In the genomic region with DNA sequence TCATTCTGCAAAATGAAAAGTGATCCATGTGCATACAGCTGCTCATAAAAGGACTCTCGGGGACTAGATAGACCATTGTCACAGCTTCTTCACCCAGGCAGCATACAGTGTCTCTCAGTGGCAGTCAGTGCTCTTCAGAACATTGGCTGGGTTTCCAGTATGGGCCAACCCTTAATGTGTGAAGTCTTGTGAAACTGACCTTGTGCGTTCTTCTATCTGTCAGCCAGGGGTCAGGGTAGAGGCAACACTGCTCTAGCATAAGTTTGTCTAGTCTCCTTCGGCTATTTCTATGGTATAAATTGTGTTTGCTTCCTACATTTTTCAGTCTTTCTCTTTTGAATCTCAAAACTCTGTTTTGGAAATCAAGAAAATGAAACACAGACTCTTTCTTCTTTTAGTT, we compare ENCODE assay signal across 11 cellular contexts. TPM values are rescaled to one million over a fixed set of nuclear protein-coding genes. Genes with fewer than 3 reads are reported as not detected.
DNase-seq lines count a peak whose midpoint lies in the region; ATAC-seq and TF ChIP-seq lines count a peak whose summit lies in the region.
"Had no signal": no experiment of that assay in that cellular context is flagged by ENCODE, and none has a peak within 500 bp of the region (broad histone marks: within the 10 kb centered on the region; RNA-seq: fewer than 3 reads in every experiment).

No MANE protein-coding gene starts in this region.

- no peak overlapping the region for H3K4ac ChIP-seq in trophoblast cell (ENCODE audit: low read depth, low read length)

- H3K4me3 Mint-ChIP-seq in activated CD8-positive, alpha-beta T cell treated with anti-CD3 and anti-CD28 coated beads, Interleukin-2, amount 10 ng/mL, durations not matched to agents 7 days and 5 days: no peak overlapping the region
- H3K4me3 Mint-ChIP-seq: activated CD4-positive, alpha-beta memory T cell treated with anti-CD3 and anti-CD28 coated beads, Interleukin-2, amount 10 ng/mL, durations not matched to agents 7 days and 5 days had no signal

- no peak overlapping the region for H4K8ac ChIP-seq in trophoblast cell (ENCODE audit: low read depth, low read length)

- no peak for DNase-seq in HL-60 (ENCODE audit: low read depth in 1 of 2, low spot score in 1 of 2)
- DNase-seq in brain microvascular endothelial cell: no peak
- DNase-seq in trophoblast cell: peak; percentile 1 to 16
- no peak for DNase-seq in activated effector memory CD4-positive, alpha-beta T cell treated with Interleukin-2 at 50 U/mL for 16 hours
- DNase-seq in cortex of kidney (lab: John Stamatoyannopoulos, UW): no peak
- no peak for DNase-seq in activated CD8-positive, alpha-beta T cell treated with anti-CD3 and anti-CD28 coated beads, Interleukin-2, amount 10 ng/mL, durations not matched to agents 7 days and 5 days
- no peak for DNase-seq in foreskin melanocyte
- DNase-seq: activated CD4-positive, alpha-beta memory T cell treated with anti-CD3 and anti-CD28 coated beads, Interleukin-2, amount 10 ng/mL, durations not matched to agents 7 days and 5 days; NCI-H69 had no signal

- H3K79me1 ChIP-seq in trophoblast cell (ENCODE audit: low read length): no peaks in the 10 kb centered on the region

- no peak overlapping the region for H4K91ac ChIP-seq in trophoblast cell (ENCODE audit: low read depth, low read length)

- no peaks in the 10 kb centered on the region for H3K4me1 ChIP-seq in trophoblast cell (ENCODE audit: control insufficient read depth in 1 of 2, insufficient read depth in 2 of 2, low read length in 2 of 2)

- no peak overlapping the region for H3K27ac Mint-ChIP-seq in activated CD8-positive, alpha-beta T cell treated with anti-CD3 and anti-CD28 coated beads, Interleukin-2, amount 10 ng/mL, durations not matched to agents 7 days and 5 days
- H3K27ac Mint-ChIP-seq: activated CD4-positive, alpha-beta memory T cell treated with anti-CD3 and anti-CD28 coated beads, Interleukin-2, amount 10 ng/mL, durations not matched to agents 7 days and 5 days had no signal

- CTCF ChIA-PET in activated CD8-positive, alpha-beta T cell treated with anti-CD3 and anti-CD28 coated beads, Interleukin-2, amount 10 ng/mL, durations not matched to agents 7 days and 5 days (lab: Charles Lee): interaction anchor here (2.2 kb wide), 1 partner anchor 14 kb away, joined by 9 read pairs; no protein-coding TSS in a partner anchor

- no peak overlapping the region for H3K23ac ChIP-seq in trophoblast cell (ENCODE audit: low read length)

- no peak overlapping the region for H2BK120ac ChIP-seq in trophoblast cell (ENCODE audit: insufficient read depth, low read length, poor library complexity)

- POLR2A ChIA-PET in activated CD8-positive, alpha-beta T cell treated with anti-CD3 and anti-CD28 coated beads, Interleukin-2, amount 10 ng/mL, durations not matched to agents 7 days and 5 days (lab: Charles Lee): no interaction called here

- H3K36me3 ChIP-seq in brain microvascular endothelial cell (replicated peaks) (no peaks in the 10 kb centered on the region), trophoblast cell (ENCODE audit: control insufficient read depth in 1 of 2, insufficient read depth in 2 of 2, low read length in 2 of 2) (no peaks in the 10 kb centered on the region)

- in situ Hi-C loops in brain microvascular endothelial cell (cut with HindIII; ENCODE audit: low pct_ligation_motif_present, low sequenced_read_pairs): no loop called here

- no peak overlapping the region for H4K12ac ChIP-seq in trophoblast cell (ENCODE audit: low read depth, low read length)

- H2AK5ac ChIP-seq in trophoblast cell (ENCODE audit: low read length): no peak overlapping the region

- H3K4me3 ChIP-seq in HL-60 (replicated peaks; ENCODE audit: insufficient read depth, low read length) (no peak overlapping the region), brain microvascular endothelial cell (ENCODE audit: low read depth, low read length) (no peak overlapping the region), trophoblast cell (ENCODE audit: low read depth, low read length) (no peak overlapping the region)

- no peak overlapping the region for H3K14ac ChIP-seq in trophoblast cell (ENCODE audit: low read length)

- peaks cover 3% of the 10 kb centered on the region for H3K27me3 Mint-ChIP-seq in activated CD8-positive, alpha-beta T cell treated with anti-CD3 and anti-CD28 coated beads, Interleukin-2, amount 10 ng/mL, durations not matched to agents 7 days and 5 days (ENCODE audit: low read depth)
- H3K27me3 Mint-ChIP-seq: activated CD4-positive, alpha-beta memory T cell treated with anti-CD3 and anti-CD28 coated beads, Interleukin-2, amount 10 ng/mL, durations not matched to agents 7 days and 5 days had no signal

- H3K27me3 ChIP-seq in HL-60 (ENCODE audit: insufficient read depth, poor library complexity, severe bottlenecking) (no peaks in the 10 kb centered on the region), brain microvascular endothelial cell (replicated peaks) (no peaks in the 10 kb centered on the region), trophoblast cell (ENCODE audit: insufficient read depth, low read length) (no peaks in the 10 kb centered on the region)

- no CpG with 5 or more reads among the region's 3 CpGs for WGBS in trophoblast cell (ENCODE audit: extremely low coverage, insufficient coverage, insufficient read length)

- H3K9me3 Mint-ChIP-seq in activated CD8-positive, alpha-beta T cell treated with anti-CD3 and anti-CD28 coated beads, Interleukin-2, amount 10 ng/mL, durations not matched to agents 7 days and 5 days (ENCODE audit: insufficient read depth): no peaks in the 10 kb centered on the region
- H3K9me3 Mint-ChIP-seq: activated CD4-positive, alpha-beta memory T cell treated with anti-CD3 and anti-CD28 coated beads, Interleukin-2, amount 10 ng/mL, durations not matched to agents 7 days and 5 days had no signal

- TF ChIP-seq CTCF in HL-60 (IDR thresholded peaks at IDR 0.05; ENCODE audit: insufficient read depth, low read length) (peak; percentile 2), brain microvascular endothelial cell (IDR thresholded peaks at IDR 0.05; ENCODE audit: low read depth, low read length, missing control alignments) (peak; percentile 38)

- H3K79me2 ChIP-seq in trophoblast cell (ENCODE audit: control insufficient read depth, insufficient read depth, low read length, poor library complexity): no peaks in the 10 kb centered on the region

- H2AFZ ChIP-seq in trophoblast cell (ENCODE audit: insufficient read depth, low read length, poor library complexity): no peak overlapping the region

- no peak overlapping the region for H2BK5ac ChIP-seq in trophoblast cell (ENCODE audit: low read depth, low read length, poor library complexity)

- H3K9ac ChIP-seq in trophoblast cell (ENCODE audit: low read length): no peak overlapping the region

- no peaks in the 10 kb centered on the region for H3K36me3 Mint-ChIP-seq in activated CD8-positive, alpha-beta T cell treated with anti-CD3 and anti-CD28 coated beads, Interleukin-2, amount 10 ng/mL, durations not matched to agents 7 days and 5 days (ENCODE audit: low read depth)

- no peak overlapping the region for H2BK12ac ChIP-seq in trophoblast cell (ENCODE audit: low read length)

- ATAC-seq in GM18870 (IDR thresholded peaks at IDR 0.05; ENCODE audit: unreplicated experiment): peak; percentile 56
- ATAC-seq in activated CD8-positive, alpha-beta T cell treated with anti-CD3 and anti-CD28 coated beads, Interleukin-2, amount 10 ng/mL, durations not matched to agents 7 days and 5 days: no peak

- no peak overlapping the region for H3K27ac ChIP-seq in HL-60 (replicated peaks)
- H3K27ac ChIP-seq in brain microvascular endothelial cell: no peak overlapping the region
- no peak overlapping the region for H3K27ac ChIP-seq in trophoblast cell (ENCODE audit: low read depth, low read length)

- H3K4me1 Mint-ChIP-seq in activated CD8-positive, alpha-beta T cell treated with anti-CD3 and anti-CD28 coated beads, Interleukin-2, amount 10 ng/mL, durations not matched to agents 7 days and 5 days (ENCODE audit: low read depth): no peaks in the 10 kb centered on the region
- H3K4me1 Mint-ChIP-seq: activated CD4-positive, alpha-beta memory T cell treated with anti-CD3 and anti-CD28 coated beads, Interleukin-2, amount 10 ng/mL, durations not matched to agents 7 days and 5 days had no signal

- peaks cover 1% of the 10 kb centered on the region for H3K9me3 ChIP-seq in trophoblast cell (ENCODE audit: insufficient read depth, low read depth, low read length)

- no peak overlapping the region for H3K18ac ChIP-seq in trophoblast cell (ENCODE audit: low read length)

- no peak overlapping the region for H3K4me2 ChIP-seq in trophoblast cell (ENCODE audit: low read length)

RNA-seq across cellular contexts. Expression of gene SMIM31, which starts 37.0 kb away (rescaled TPM):
- polyA plus RNA-seq in trophoblast cell (2013): not detected in 2 replicates
- not detected for total RNA-seq in activated CD8-positive, alpha-beta T cell treated with anti-CD3 and anti-CD28 coated beads, Interleukin-2, amount 10 ng/mL, durations not matched to agents 7 days and 5 days
- total RNA-seq: activated CD4-positive, alpha-beta memory T cell treated with anti-CD3 and anti-CD28 coated beads, Interleukin-2, amount 10 ng/mL, durations not matched to agents 7 days and 5 days; cerebellum had no signal

Comparison
In these comparisons a context has a peak if more than half of its experiments do, and no peak if none do; other contexts are left out.
1. DNase-seq: peak in trophoblast cell (2 of 2); none in HL-60 (0 of 2), brain microvascular endothelial cell (single experiment), activated effector memory CD4-positive, alpha-beta T cell treated with Interleukin-2 at 50 U/mL for 16 hours (single experiment), cortex of kidney (single experiment), activated CD8-positive, alpha-beta T cell treated with anti-CD3 and anti-CD28 coated beads, Interleukin-2, amount 10 ng/mL, durations not matched to agents 7 days and 5 days (single experiment) and foreskin melanocyte (single experiment).